In the genomic region with DNA sequence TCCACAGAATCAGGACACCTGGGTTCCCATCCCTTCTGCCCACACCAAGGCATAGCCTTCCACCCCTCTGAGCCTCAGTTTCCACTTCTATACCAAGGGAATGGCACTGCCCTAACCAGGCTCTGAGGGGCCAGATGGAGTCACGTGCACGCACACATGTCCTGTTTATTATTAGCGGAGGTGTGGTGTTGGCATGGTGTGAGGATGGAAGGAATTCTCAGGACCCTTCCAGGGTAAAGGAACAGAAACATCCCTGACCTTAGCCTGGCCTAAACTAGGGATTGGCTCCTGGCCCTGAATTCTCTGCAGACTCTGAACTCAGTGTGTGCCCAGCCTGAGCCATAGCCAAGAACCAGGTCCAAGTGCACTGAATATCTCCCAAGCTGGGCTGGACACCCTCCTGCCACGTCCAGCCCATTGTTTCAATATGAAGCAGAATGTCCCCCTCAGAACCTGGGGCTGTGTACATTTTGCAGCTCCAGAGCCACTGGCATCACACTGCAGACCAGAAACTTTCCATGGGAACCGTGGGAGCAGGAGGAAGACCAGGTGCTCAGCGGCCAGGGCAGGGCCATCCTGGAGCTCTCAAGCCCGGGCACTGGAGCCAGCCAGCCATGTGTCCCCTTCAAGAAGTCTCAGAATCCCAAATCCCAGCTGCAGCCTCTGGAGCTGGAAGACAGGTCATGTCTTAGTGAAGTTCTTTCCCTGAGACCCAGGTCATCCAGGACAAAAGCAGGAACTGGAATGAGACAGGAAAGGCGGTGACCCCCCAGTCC, we compare ENCODE assay signal across 19 cellular contexts.
A peak's percentile ranks its signal among the peaks of the same experiment; 100 is the strongest.
DNase-seq lines count a peak whose midpoint lies in the region; ATAC-seq lines count a peak whose summit lies in the region.
"Had no signal": no experiment of that assay in that cellular context is flagged by ENCODE, and none has a peak within 500 bp of the region (broad histone marks: within the 10 kb centered on the region; RNA-seq: fewer than 3 reads in every experiment).

No MANE protein-coding gene starts in this region.

- 67% methylated on average over 8 of the region's 8 CpGs for WGBS in right cardiac atrium

- H3K9me3 ChIP-seq in right cardiac atrium (ENCODE audit: control insufficient read depth, low read length), result no peaks in the 10 kb centered on the region

- peaks cover 9% of the 10 kb centered on the region for H3K4me1 ChIP-seq in right cardiac atrium (ENCODE audit: control insufficient read depth, insufficient read depth, low read length)

- H3K4me3 ChIP-seq in right cardiac atrium (ENCODE audit: low read length), result no peak overlapping the region
- H3K4me3 ChIP-seq: dorsolateral prefrontal cortex had no signal

- intact Hi-C loops in Right ventricle myocardium superior (cut with DNase I), result no loop called here
- intact Hi-C loops in left cardiac atrium (cut with DNase I), result no loop called here
- intact Hi-C loops in right cardiac atrium (cut with DNase I), result no loop called here

- DNase-seq in Right ventricle myocardium superior, result no peak
- no peak for DNase-seq in left cardiac atrium
- DNase-seq in right cardiac atrium, result peak in 1 of 3 donors; percentile 42
- DNase-seq in pons (ENCODE audit: low spot score), result peak; percentile 26
- no peak for DNase-seq in NOMO-1 treated with dmso at 0.1 percent for 144 hours (lab: John Stamatoyannopoulos, UW; ENCODE audit: unreplicated experiment)
- no peak for DNase-seq in NCI-H526 (lab: John Stamatoyannopoulos, UW)
- DNase-seq: activated CD4-positive, CD25-positive, alpha-beta regulatory T cell treated with anti-CD3 and anti-CD28 coated beads, Interleukin-2, amount 50 U/mL, for 72 hours; activated naive CD8-positive, alpha-beta T cell treated with anti-CD3 and anti-CD28 coated beads, Interleukin-2, amount 50 U/mL, for 24 hours; dorsolateral prefrontal cortex; erythroblast; left colon; NCI-H1436; NCI-H2171 treated with DMSO at 0.1 percent for 48 hours; small intestine; stimulated activated CD4-positive, alpha-beta T cell treated with anti-CD3 and anti-CD28 coated beads, Interleukin-4, amount 100 ng/mL, for 24 hours had no signal

- ATAC-seq in Right ventricle myocardium superior (ENCODE audit: poor library complexity) (peak; percentile 83), left cardiac atrium (no peak), right cardiac atrium (peak; percentile 30 to 50), GM18519 (IDR thresholded peaks at IDR 0.05; ENCODE audit: low FRiP score, unreplicated experiment) (no peak), GM21825 (IDR thresholded peaks at IDR 0.05; ENCODE audit: unreplicated experiment) (no peak)
- ATAC-seq: activated naive CD8-positive, alpha-beta T cell treated with anti-CD3 and anti-CD28 coated beads, Interleukin-2, amount 50 U/mL, for 24 hours; activated T-helper 17 cell treated with anti-CD3 and anti-CD28 coated beads, Interleukin-2, amount 50 U/mL, for 72 hours; HCT116; left colon had no signal

- no peaks in the 10 kb centered on the region for H3K27me3 ChIP-seq in right cardiac atrium (ENCODE audit: control insufficient read depth, insufficient read depth)

- no peak overlapping the region for H3K27ac ChIP-seq in right cardiac atrium (ENCODE audit: low read length)

Comparison
In these comparisons a context has a peak if more than half of its experiments do, and no peak if none do; other contexts are left out.
1. ATAC-seq: peak in Right ventricle myocardium superior (single experiment) and right cardiac atrium (2 of 2); none in left cardiac atrium (0 of 2), GM18519 (single experiment) and GM21825 (single experiment).